8 cellular contexts compared by ENCODE assay signal in genomic region chr17:54900457-54901229, GRCh38. TPM values are rescaled to one million over a fixed set of nuclear protein-coding genes. Genes with fewer than 3 reads are reported as not detected.
A peak's percentile ranks its signal among the peaks of the same experiment; 100 is the strongest.
DNase-seq lines count a peak whose midpoint lies in the region; FAIRE-seq and TF ChIP-seq lines count a peak whose summit lies in the region.

TOM1L1 (plus strand) TSS chr17:54900852; CDS start chr17:54900866, 14 bp downstream.

- peaks cover 25% of the 10 kb centered on the region for H3K79me2 ChIP-seq in keratinocyte (ENCODE audit: control insufficient read depth, insufficient read depth, low read length)
- no peaks in the 10 kb centered on the region for H3K79me2 ChIP-seq in Karpas-422 (ENCODE audit: low read length)

- in situ Hi-C loops in SK-MEL-5 (cut with HindIII; ENCODE audit: low pct_unique_long_range_greater_than_20kb, low sequenced_read_pairs): no loop called here

- H3K4me2 ChIP-seq in keratinocyte (ENCODE audit: control insufficient read depth, extremely low read depth, insufficient read depth, low read depth, low read length) (peak within 1 kb of the TSS; percentile 84), Karpas-422 (ENCODE audit: low read depth, low read length, poor library complexity, severe bottlenecking) (no peak within 1 kb of the TSS)

- H3K36me3 ChIP-seq in keratinocyte (ENCODE audit: control insufficient read depth in 2 of 2, extremely low read depth in 1 of 2, insufficient read depth in 2 of 2, low read length in 2 of 2) (peaks cover 7 to 13% of the 10 kb centered on the region in 2 experiments), Karpas-422 (ENCODE audit: insufficient read depth, low read length) (no peaks in the 10 kb centered on the region)

- peaks cover 8% of the 10 kb centered on the region for H3K4me1 ChIP-seq in keratinocyte (ENCODE audit: control insufficient read depth, extremely low read depth, insufficient read depth, low read length)
- no peaks in the 10 kb centered on the region for H3K4me1 ChIP-seq in Karpas-422 (ENCODE audit: low read length)

- DNase-seq in GM03348 (ENCODE audit: low spot score) (peak; percentile 92), H4 (ENCODE audit: low spot score) (peak; percentile 79), LNCaP clone FGC (ENCODE audit: low read depth) (peak; percentile 75), SK-MEL-5 (ENCODE audit: low read depth, low spot score) (peak; percentile 80), keratinocyte (ENCODE audit: low read depth, low spot score) (peak; percentile 11), Karpas-422 (no peak)
- DNase-seq in central memory CD4-positive, alpha-beta T cell: peak; percentile 8
- peak; percentile 64 for DNase-seq in stimulated activated CD4-positive, alpha-beta T cell treated with anti-CD3 and anti-CD28 coated beads, Interleukin-15, amount 100 ng/mL, for 24 hours

- FAIRE-seq in keratinocyte (lab: Jason Lieb, UNC): no peak

- H3K4me3 ChIP-seq in LNCaP clone FGC (ENCODE audit: low read depth, low read length) (peak within 1 kb of the TSS; percentile 91), keratinocyte (ENCODE audit: control insufficient read depth in 2 of 3, extremely low read depth in 1 of 3, insufficient read depth in 2 of 3, low read depth in 1 of 3, low read length in 3 of 3) (peak within 1 kb of the TSS; percentile 67 to 95 (median 91)), Karpas-422 (ENCODE audit: low read length) (no peak within 1 kb of the TSS)

- H4K20me1 ChIP-seq in keratinocyte (ENCODE audit: control insufficient read depth, extremely low read depth, insufficient read depth, low read length) (no peaks in the 10 kb centered on the region), Karpas-422 (ENCODE audit: insufficient read depth, low read depth, low read length) (no peaks in the 10 kb centered on the region)

- no peaks in the 10 kb centered on the region for H3K9me2 ChIP-seq in Karpas-422 (replicated peaks; ENCODE audit: insufficient read depth, low read length)

- peak within 1 kb of the TSS; percentile 87 for H3K27ac ChIP-seq in keratinocyte (ENCODE audit: control insufficient read depth, insufficient read depth, low read length)
- no peak within 1 kb of the TSS for H3K27ac ChIP-seq in Karpas-422 (ENCODE audit: low read length)

- no peaks in the 10 kb centered on the region for H3K27me3 ChIP-seq in keratinocyte (ENCODE audit: control insufficient read depth, extremely low read depth, insufficient read depth, low read length)
- H3K27me3 ChIP-seq in Karpas-422 (ENCODE audit: low read length): no peaks in the 10 kb centered on the region

- H3K9ac ChIP-seq in keratinocyte (ENCODE audit: control insufficient read depth, extremely low read depth, insufficient read depth, low read length) (peak within 1 kb of the TSS; percentile 90), Karpas-422 (ENCODE audit: low read length) (no peak within 1 kb of the TSS)

- H3K9me3 ChIP-seq in keratinocyte (ENCODE audit: control insufficient read depth, low read depth, low read length) (no peaks in the 10 kb centered on the region), Karpas-422 (ENCODE audit: low read length) (no peaks in the 10 kb centered on the region)

- TF ChIP-seq CTCF in LNCaP clone FGC (IDR thresholded peaks at IDR 0.05; ENCODE audit: control insufficient read depth, extremely low read depth, insufficient read depth) (peak; percentile 34), keratinocyte (optimal IDR thresholded peaks at IDR 0.05 in 1 of 3, IDR thresholded peaks at IDR 0.05 in 1 of 3, conservative IDR thresholded peaks at IDR 0.05 in 1 of 3; ENCODE audit: extremely low read depth in 1 of 3, insufficient read depth in 2 of 3, low read length in 3 of 3) (peak in 2 of 3 experiments; percentile 4 to 22)

- peak within 1 kb of the TSS; percentile 93 for H2AFZ ChIP-seq in keratinocyte (ENCODE audit: control insufficient read depth, low read length)
- H2AFZ ChIP-seq in Karpas-422 (ENCODE audit: low read length): no peak within 1 kb of the TSS

- dilution Hi-C loops in keratinocyte (cut with MboI; ENCODE audit: extremely low pct_ligation_motif_present, low sequenced_read_pairs): no loop called here

- H3K9me1 ChIP-seq in keratinocyte (ENCODE audit: control insufficient read depth, extremely low read depth, insufficient read depth, low read length): no peaks in the 10 kb centered on the region

RNA-seq across cellular contexts. Expression of gene TOM1L1, which starts in this region (rescaled TPM):
- total RNA-seq in H4 (2014; rRNA removed; shearing (Covaris generic)): 51.0 and 70.0 TPM in 2 replicates
- total RNA-seq in SK-MEL-5 (2014; rRNA removed; shearing (Covaris generic)): 51.8 and 54.8 TPM in 2 replicates
- 34.9 and 54.8 TPM in 2 replicates for polyA plus RNA-seq in SK-MEL-5 (2015; cell fraction: cytosol; rRNA removed)
- polyA plus RNA-seq in SK-MEL-5 (2015; cell fraction: nucleus; rRNA removed): 52.1 and 70.5 TPM in 2 replicates
- 66.5 to 90.1 TPM (median 78.6 TPM) in 3 replicates for polyA plus RNA-seq in keratinocyte
- polyA plus RNA-seq in keratinocyte (2011; ENCODE audit: low read depth): 39.6 TPM
- polyA plus RNA-seq in keratinocyte (2011; cell fraction: cytosol; rRNA removed): 56.1 and 114 TPM in 2 replicates
- polyA plus RNA-seq in keratinocyte (2011; cell fraction: nucleus; rRNA removed): 70.7 and 82.3 TPM in 2 replicates
- 43.8 and 45.4 TPM in 2 replicates for polyA plus RNA-seq in keratinocyte (2012; ENCODE audit: low replicate concordance)
- polyA minus RNA-seq in keratinocyte: 19.0 to 82.3 TPM (median 43.4 TPM) in 3 replicates
- 38.6 TPM for polyA minus RNA-seq in keratinocyte (2011; cell fraction: cytosol; rRNA and poly(A)+ RNA removed)
- polyA minus RNA-seq in keratinocyte (2011; cell fraction: nucleus; rRNA and poly(A)+ RNA removed): 28.5 and 45.6 TPM in 2 replicates
- not detected in 2 replicates for total RNA-seq in Karpas-422 (2014; rRNA removed; shearing (Covaris generic); ENCODE audit: low replicate concordance)

Comparison
In these comparisons a context has a peak if more than half of its experiments do, and no peak if none do; other contexts are left out.
1. RNA of gene TOM1L1 (total RNA-seq): 51.0 to 70.0 TPM in H4 and 51.8 to 54.8 TPM in SK-MEL-5; not detected in Karpas-422; every median in the first group is over 10 times any median in the second.